In genomic region chr10:91907914-91908357, GRCh38 we compare ENCODE assay signal across 8 cellular contexts. TPM values are rescaled to one million over a fixed set of nuclear protein-coding genes. Genes with fewer than 3 reads are reported as not detected.
DNase-seq lines count a peak whose midpoint lies in the region; TF ChIP-seq lines count a peak whose summit lies in the region.

No MANE protein-coding gene starts in this region.

- H3K36me3 Mint-ChIP-seq in activated T-helper 1 cell treated with anti-CD3 and anti-CD28 coated beads, Interleukin-12 subunit alpha, Interleukin-12 subunit beta, Interleukin-2, Interleukin-4 antibody, amounts not matched to agents 30 ng/mL and 10 ng/mL and 1 ng/mL, durations not matched to agents 14 hours and 24 hours and 36 hours (ENCODE audit: low read depth): peaks cover 7% of the 10 kb centered on the region

- TF ChIP-seq CTCF in BE2C (IDR thresholded peaks at IDR 0.05; ENCODE audit: low read depth, low read length) (no peak), HFF-Myc (IDR thresholded peaks at IDR 0.05; ENCODE audit: low read depth, low read length, missing control alignments) (no peak), right atrium auricular region (IDR thresholded peaks at IDR 0.05) (no peak)

- H3K36me3 ChIP-seq in BE2C: no peaks in the 10 kb centered on the region
- H3K36me3 ChIP-seq in right atrium auricular region: no peaks in the 10 kb centered on the region
- H3K36me3 ChIP-seq in skeletal muscle tissue (ENCODE audit: control insufficient read depth in 3 of 3, insufficient read depth in 3 of 3, low read length in 3 of 3): no peaks in the 10 kb centered on the region

- H3K27me3 Mint-ChIP-seq in activated T-helper 1 cell treated with anti-CD3 and anti-CD28 coated beads, Interleukin-12 subunit alpha, Interleukin-12 subunit beta, Interleukin-2, Interleukin-4 antibody, amounts not matched to agents 30 ng/mL and 10 ng/mL and 1 ng/mL, durations not matched to agents 14 hours and 24 hours and 36 hours (ENCODE audit: insufficient read depth): peaks cover 8% of the 10 kb centered on the region

- H3K9me3 ChIP-seq in BE2C: no peaks in the 10 kb centered on the region
- no peaks in the 10 kb centered on the region for H3K9me3 ChIP-seq in right atrium auricular region
- no peaks in the 10 kb centered on the region for H3K9me3 ChIP-seq in skeletal muscle tissue (ENCODE audit: control insufficient read depth in 3 of 3, low read length in 3 of 3)

- no peaks in the 10 kb centered on the region for H3K4me1 ChIP-seq in BE2C
- H3K4me1 ChIP-seq in right atrium auricular region: peaks cover 0 to 20% of the 10 kb centered on the region in 2 donors
- peaks cover 7 to 15% (median 10%) of the 10 kb centered on the region in 3 donors for H3K4me1 ChIP-seq in skeletal muscle tissue (ENCODE audit: control insufficient read depth in 3 of 3, insufficient read depth in 3 of 3, low read length in 3 of 3)

- peak overlapping the region; percentile 87 for H3K4me3 Mint-ChIP-seq in activated T-helper 1 cell treated with anti-CD3 and anti-CD28 coated beads, Interleukin-12 subunit alpha, Interleukin-12 subunit beta, Interleukin-2, Interleukin-4 antibody, amounts not matched to agents 30 ng/mL and 10 ng/mL and 1 ng/mL, durations not matched to agents 14 hours and 24 hours and 36 hours

- peak overlapping the region; percentile 54 to 76 (median 60) for H3K9ac ChIP-seq in skeletal muscle tissue (ENCODE audit: low read depth in 1 of 3, low read length in 3 of 3)

- peaks cover 29% of the 10 kb centered on the region for H3K4me1 Mint-ChIP-seq in activated T-helper 1 cell treated with anti-CD3 and anti-CD28 coated beads, Interleukin-12 subunit alpha, Interleukin-12 subunit beta, Interleukin-2, Interleukin-4 antibody, amounts not matched to agents 30 ng/mL and 10 ng/mL and 1 ng/mL, durations not matched to agents 14 hours and 24 hours and 36 hours (ENCODE audit: low read depth)

- DNase-seq in BE2C: peak; percentile 15
- no peak for DNase-seq in HFF-Myc (ENCODE audit: extremely low read depth, low read depth)
- no peak for DNase-seq in activated T-helper 1 cell treated with anti-CD3 and anti-CD28 coated beads, Interleukin-12 subunit alpha, Interleukin-12 subunit beta, Interleukin-2, Interleukin-4 antibody, amounts not matched to agents 30 ng/mL and 10 ng/mL and 1 ng/mL, durations not matched to agents 14 hours and 24 hours and 36 hours (ENCODE audit: low spot score)
- DNase-seq in right atrium auricular region (ENCODE audit: low spot score): no peak
- no peak for DNase-seq in DMS 273 (lab: John Stamatoyannopoulos, UW; ENCODE audit: unreplicated experiment)
- DNase-seq in ureter (ENCODE audit: low spot score): no peak
- no peak for DNase-seq in MV-4-11 (lab: John Stamatoyannopoulos, UW)

- H3K27ac Mint-ChIP-seq in activated T-helper 1 cell treated with anti-CD3 and anti-CD28 coated beads, Interleukin-12 subunit alpha, Interleukin-12 subunit beta, Interleukin-2, Interleukin-4 antibody, amounts not matched to agents 30 ng/mL and 10 ng/mL and 1 ng/mL, durations not matched to agents 14 hours and 24 hours and 36 hours: peak overlapping the region; percentile 73

- peak overlapping the region; percentile 71 to 74 for H3K27ac ChIP-seq in right atrium auricular region
- no peak overlapping the region for H3K27ac ChIP-seq in skeletal muscle tissue (ENCODE audit: low read depth, low read length)

- H3K4me3 ChIP-seq in BE2C (ENCODE audit: low read depth, low read length): peak overlapping the region; percentile 68
- peak overlapping the region; percentile 64 for H3K4me3 ChIP-seq in HFF-Myc (replicated peaks; ENCODE audit: low read depth, low read length)
- peak overlapping the region; percentile 70 to 81 for H3K4me3 ChIP-seq in right atrium auricular region
- peak overlapping the region; percentile 77 to 85 (median 79) for H3K4me3 ChIP-seq in skeletal muscle tissue (ENCODE audit: low read length in 3 of 3)

- H3K27me3 ChIP-seq in BE2C (peaks cover 5% of the 10 kb centered on the region), right atrium auricular region (no peaks in the 10 kb centered on the region), skeletal muscle tissue (ENCODE audit: control insufficient read depth in 3 of 3, insufficient read depth in 3 of 3, low read length in 3 of 3) (no peaks in the 10 kb centered on the region)

- no peaks in the 10 kb centered on the region for H3K9me3 Mint-ChIP-seq in activated T-helper 1 cell treated with anti-CD3 and anti-CD28 coated beads, Interleukin-12 subunit alpha, Interleukin-12 subunit beta, Interleukin-2, Interleukin-4 antibody, amounts not matched to agents 30 ng/mL and 10 ng/mL and 1 ng/mL, durations not matched to agents 14 hours and 24 hours and 36 hours

- intact Hi-C loops in activated T-helper 1 cell treated with anti-CD3 and anti-CD28 coated beads, Interleukin-12 subunit alpha, Interleukin-12 subunit beta, Interleukin-2, Interleukin-4 antibody, amounts not matched to agents 30 ng/mL and 10 ng/mL and 1 ng/mL, durations not matched to agents 14 hours and 24 hours and 36 hours (cut with micrococcal nuclease): loop anchor here (1.0 to 10.0 kb wide), 4 partner anchors 21 to 903 kb away; partner anchors contain the start of genes KIF11 and TNKS2

RNA-seq across cellular contexts. Expression of gene FGFBP3, which starts 1.4 kb away (rescaled TPM):
- polyA plus RNA-seq in BE2C (2012; ENCODE audit: insufficient read depth, insufficient read length, low read depth): 8.5 TPM
- total RNA-seq in activated T-helper 1 cell treated with anti-CD3 and anti-CD28 coated beads, Interleukin-12 subunit alpha, Interleukin-12 subunit beta, Interleukin-2, Interleukin-4 antibody, amounts not matched to agents 30 ng/mL and 10 ng/mL and 1 ng/mL, durations not matched to agents 14 hours and 24 hours and 36 hours: 2.5 TPM in 2 replicates
- total RNA-seq in right atrium auricular region: under 1 TPM; 0.26 to 0.31 TPM
- 1.6 TPM for total RNA-seq in skeletal muscle tissue
- total RNA-seq in ureter: 2.9 TPM

RNA-seq across cellular contexts. Expression of gene BTAF1, which starts 15.6 kb away (rescaled TPM):
- polyA plus RNA-seq in BE2C (2012; ENCODE audit: insufficient read depth, insufficient read length, low read depth): 17.8 TPM
- 58.8 and 59.2 TPM in 2 replicates for total RNA-seq in activated T-helper 1 cell treated with anti-CD3 and anti-CD28 coated beads, Interleukin-12 subunit alpha, Interleukin-12 subunit beta, Interleukin-2, Interleukin-4 antibody, amounts not matched to agents 30 ng/mL and 10 ng/mL and 1 ng/mL, durations not matched to agents 14 hours and 24 hours and 36 hours
- total RNA-seq in right atrium auricular region: 10 to 100 TPM; 11.8 to 12.7 TPM
- 35.5 TPM for total RNA-seq in skeletal muscle tissue
- total RNA-seq in ureter: 55.4 TPM
